In genomic region chr1:243850368-243851128, GRCh38 we compare ENCODE assay signal across 1 cellular context.
TF ChIP-seq lines count a peak whose summit lies in the region.

No MANE protein-coding gene starts in this region.

TF ChIP-seq in K562, 482 proteins besides CTCF, POLR2A, EP300 and RAD21 (continued from another document and continues in another):
- TF ChIP-seq BRCA1 (IDR thresholded peaks at IDR 0.05) (no peak), BRCA1 (CRISPR knock-in tag; IDR thresholded peaks at IDR 0.05) (peak; percentile 60; the same call in 1 of the 2 replicates), POLR2B (IDR thresholded peaks at IDR 0.05; ENCODE audit: low read depth, partially characterized antibody) (no peak), RUNX1 (IDR thresholded peaks at IDR 0.05; ENCODE audit: low read depth) (no peak), ZNF589 (CRISPR knock-in tag; IDR thresholded peaks at IDR 0.05; ENCODE audit: low read depth) (no peak; the same call in 1 of the 2 replicates), HINFP (tag; conservative IDR thresholded peaks at IDR 0.05; ENCODE audit: low read depth) (no peak), ZFX (CRISPR knock-in tag; IDR thresholded peaks at IDR 0.05) (peak; percentile 42; the same call in 1 of the 2 replicates), CXXC5 (CRISPR knock-in tag; IDR thresholded peaks at IDR 0.05) (peak; percentile 71), ATF4 (CRISPR knock-in tag; IDR thresholded peaks at IDR 0.05) (no peak), FOXM1 (IDR thresholded peaks at IDR 0.05; ENCODE audit: low read depth) (no peak), FOXM1 (CRISPR knock-in tag; IDR thresholded peaks at IDR 0.05; ENCODE audit: low read depth) (no peak), CC2D1A (IDR thresholded peaks at IDR 0.05) (no peak), ATF1 (CRISPR knock-in tag; IDR thresholded peaks at IDR 0.05) (no peak), ATF1 (tag; IDR thresholded peaks at IDR 0.05) (peak; percentile 38; the same call in 1 of the 2 replicates), KLF13 (tag; IDR thresholded peaks at IDR 0.05; ENCODE audit: borderline replicate concordance, low read depth) (peak; percentile 68), RBM25 (IDR thresholded peaks at IDR 0.05; ENCODE audit: low read depth, low read length, severe bottlenecking) (peak; percentile 48), SAFB (IDR thresholded peaks at IDR 0.05; ENCODE audit: borderline replicate concordance, low read depth, low read length) (0 out of 2 replicates have a peak, but pooled peaks have one; percentile 53), TCF7L2 (IDR thresholded peaks at IDR 0.05; ENCODE audit: low read depth, low read length) (no peak), FOXA3 (CRISPR knock-in tag; conservative IDR thresholded peaks at IDR 0.05 in 1 of 2, IDR thresholded peaks at IDR 0.05 in 1 of 2) (peak in 1 of 2 experiments; percentile 76; a peak in 2 of 4 replicates), ZMIZ1 (IDR thresholded peaks at IDR 0.05; ENCODE audit: low read depth in 2 of 2, low read length in 2 of 2) (no peak), ZBTB1 (CRISPR knock-in tag; IDR thresholded peaks at IDR 0.05; ENCODE audit: borderline replicate concordance, low read depth) (no peak), CREB1 (IDR thresholded peaks at IDR 0.05) (no peak), CREB1 (CRISPR knock-in tag; IDR thresholded peaks at IDR 0.05) (peak; percentile 49; the same call in 1 of the 2 replicates), ZBTB34 (CRISPR knock-in tag; IDR thresholded peaks at IDR 0.05) (no peak), ZNF668 (CRISPR knock-in tag; IDR thresholded peaks at IDR 0.05) (no peak), TFAP4 (CRISPR knock-in tag; IDR thresholded peaks at IDR 0.05; ENCODE audit: borderline replicate concordance) (0 out of 2 replicates have a peak, but pooled peaks have one; percentile 61), RBM34 (IDR thresholded peaks at IDR 0.05; ENCODE audit: borderline replicate concordance, insufficient read depth, low read length) (no peak), E2F1 (CRISPR knock-in tag; IDR thresholded peaks at IDR 0.05) (no peak), ZNF551 (CRISPR knock-in tag; IDR thresholded peaks at IDR 0.05) (no peak), BMI1 (IDR thresholded peaks at IDR 0.05; ENCODE audit: low read length) (no peak), WHSC1 (IDR thresholded peaks at IDR 0.05; ENCODE audit: low read length) (no peak), ZNF449 (CRISPR knock-in tag; IDR thresholded peaks at IDR 0.05) (no peak), ZNF395 (CRISPR knock-in tag; IDR thresholded peaks at IDR 0.05) (no peak), CGGBP1 (CRISPR knock-in tag; IDR thresholded peaks at IDR 0.05) (no peak), TCF7 (IDR thresholded peaks at IDR 0.05; ENCODE audit: borderline replicate concordance) (no peak), HDAC3 (IDR thresholded peaks at IDR 0.05; ENCODE audit: borderline replicate concordance, partially characterized antibody) (no peak), CREM (IDR thresholded peaks at IDR 0.05; ENCODE audit: low read depth) (peak; percentile 52), HMBOX1 (IDR thresholded peaks at IDR 0.05) (no peak)
